In the genomic region with DNA sequence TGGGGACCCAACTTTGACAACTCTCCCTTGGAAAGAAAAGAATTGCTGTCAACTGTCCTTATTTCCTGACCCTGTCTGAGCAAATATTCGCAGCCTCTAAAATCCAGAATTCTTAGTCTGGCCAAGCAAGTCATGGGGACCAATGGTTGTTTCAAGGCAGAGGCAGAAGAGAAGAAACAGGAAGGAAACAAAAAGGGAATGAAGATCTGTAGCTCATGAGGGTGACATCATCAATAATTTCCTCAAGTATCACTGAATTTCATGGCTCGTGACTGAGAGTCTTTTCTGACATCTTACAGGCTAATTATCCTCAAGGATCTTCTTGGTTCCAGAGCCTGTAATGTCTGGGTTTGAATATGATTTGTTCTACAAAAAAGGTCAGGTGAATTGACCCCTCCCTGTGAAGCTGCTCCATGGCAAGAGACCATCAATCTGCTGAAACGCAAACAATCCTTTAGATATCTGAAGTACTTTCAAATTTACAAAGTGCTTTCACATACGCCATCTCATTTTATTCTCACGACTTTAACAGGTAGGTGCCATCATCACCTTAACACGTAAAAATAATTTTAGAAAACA, we compare ENCODE assay signal across 10 cellular contexts. TPM values are rescaled to one million over a fixed set of nuclear protein-coding genes. Genes with fewer than 3 reads are reported as not detected.
DNase-seq lines count a peak whose midpoint lies in the region; ATAC-seq and TF ChIP-seq lines count a peak whose summit lies in the region.
"Had no signal": no experiment of that assay in that cellular context is flagged by ENCODE, and none has a peak within 500 bp of the region (broad histone marks: within the 10 kb centered on the region; RNA-seq: fewer than 3 reads in every experiment).

No MANE protein-coding gene starts in this region.

- peaks cover 3% of the 10 kb centered on the region for H3K27me3 Mint-ChIP-seq in type B pancreatic cell

- H3K9me3 ChIP-seq in heart left ventricle: no peaks in the 10 kb centered on the region
- no peaks in the 10 kb centered on the region for H3K9me3 ChIP-seq in heart right ventricle
- no peaks in the 10 kb centered on the region for H3K9me3 ChIP-seq in Panc1 (ENCODE audit: control insufficient read depth, insufficient read depth, low read depth, low read length)
- H3K9me3 ChIP-seq: Peyer's patch had no signal

- peak overlapping the region; percentile 89 for H3K27ac Mint-ChIP-seq in type B pancreatic cell

- TF ChIP-seq CTCF in heart left ventricle (IDR thresholded peaks at IDR 0.05): no peak
- TF ChIP-seq CTCF in heart right ventricle (IDR thresholded peaks at IDR 0.05): no peak
- TF ChIP-seq CTCF in Panc1 (IDR thresholded peaks at IDR 0.05): no peak
- TF ChIP-seq CTCF in epithelial cell of esophagus (IDR thresholded peaks at IDR 0.05; ENCODE audit: insufficient read depth, low read depth, low read length, missing control alignments): no peak
- no peak for TF ChIP-seq CTCF in type B pancreatic cell (conservative IDR thresholded peaks at IDR 0.05)

- POLR2A ChIA-PET in Panc1 (lab: Charles Lee): no interaction called here

- peaks cover 42% of the 10 kb centered on the region for H3K4me1 Mint-ChIP-seq in type B pancreatic cell (ENCODE audit: unreplicated experiment)

- H3K27me3 ChIP-seq in heart left ventricle (no peaks in the 10 kb centered on the region), heart right ventricle (no peaks in the 10 kb centered on the region), Panc1 (ENCODE audit: control insufficient read depth, insufficient read depth, low read length) (no peaks in the 10 kb centered on the region)
- H3K27me3 ChIP-seq: Peyer's patch had no signal

- BruUV-seq in Panc1 (replicated peaks; lab: Mats Ljungman, UMichigan): no TSS peak

- H3K36me3 ChIP-seq in heart left ventricle: peaks cover 0 to 6% (median 0%) of the 10 kb centered on the region in 9 donors
- H3K36me3 ChIP-seq in heart right ventricle: no peaks in the 10 kb centered on the region
- peaks cover 6% of the 10 kb centered on the region for H3K36me3 ChIP-seq in Panc1 (ENCODE audit: control insufficient read depth, insufficient read depth, low read length)
- H3K36me3 ChIP-seq: Peyer's patch had no signal

- no peak for TF ChIP-seq POLR2A in heart left ventricle (IDR thresholded peaks at IDR 0.05)

- ATAC-seq in heart left ventricle (no peak), heart right ventricle (no peak), Panc1 (no peak), HG02642 (IDR thresholded peaks at IDR 0.05; ENCODE audit: poor library complexity, unreplicated experiment) (no peak)

- H3K9me3 Mint-ChIP-seq in type B pancreatic cell: no peaks in the 10 kb centered on the region

- in situ Hi-C loops in Panc1 (cut with HindIII; ENCODE audit: low pct_unique_long_range_greater_than_20kb, low sequenced_read_pairs): no loop called here

- H3K4me1 ChIP-seq in heart left ventricle: peaks cover 3 to 73% (median 40%) of the 10 kb centered on the region in 12 donors
- peaks cover 2 to 71% (median 64%) of the 10 kb centered on the region in 9 donors for H3K4me1 ChIP-seq in heart right ventricle
- peaks cover 58% of the 10 kb centered on the region for H3K4me1 ChIP-seq in Panc1 (ENCODE audit: control insufficient read depth, insufficient read depth, low read length)

- intact Hi-C loops in heart left ventricle (cut with DNase I) (loop anchor here in 9 of 10 donors (5.0 to 10.0 kb wide), 8 partner anchors 33 to 227 kb away; no protein-coding TSS in a partner anchor), heart right ventricle (cut with DNase I) (loop anchor here (5.0 to 10.0 kb wide), 8 partner anchors 46 to 208 kb away; no protein-coding TSS in a partner anchor), Panc1 (cut with micrococcal nuclease; ENCODE audit: unreplicated experiment) (no loop called here)

- DNase-seq in heart left ventricle (no peak), heart right ventricle (no peak), Panc1 (ENCODE audit: low read depth, low spot score) (no peak), epithelial cell of esophagus (ENCODE audit: low read depth) (peak; percentile 35), type B pancreatic cell (ENCODE audit: extremely low spot score, unreplicated experiment) (no peak), NCI-H2107 (lab: John Stamatoyannopoulos, UW) (no peak), SKM-1 (lab: John Stamatoyannopoulos, UW; ENCODE audit: unreplicated experiment) (no peak)
- DNase-seq: GDM1, Peyer's patch had no signal

- CTCF ChIA-PET in Panc1 (lab: Charles Lee): no interaction called here

- H3K27ac ChIP-seq in heart left ventricle: peak overlapping the region in 7 of 12 donors; percentile 4 to 97 (median 91)
- H3K27ac ChIP-seq in heart right ventricle: peak overlapping the region in 3 of 10 donors; percentile 10 to 91 (median 89)
- peak overlapping the region; percentile 97 for H3K27ac ChIP-seq in Panc1 (ENCODE audit: low read length)

- peaks cover 26% of the 10 kb centered on the region for H3K36me3 Mint-ChIP-seq in type B pancreatic cell

- 38 to 55% (median 47%) methylated on average over 6 of the region's 6 CpGs for WGBS in heart left ventricle, 4 donors
- 47 to 57% methylated on average over 6 of the region's 6 CpGs for WGBS in heart right ventricle, 2 donors

- H3K4me3 ChIP-seq in heart left ventricle (peak overlapping the region in 4 of 12 donors; percentile 85 to 91 (median 88)), heart right ventricle (peak overlapping the region in 3 of 10 donors; percentile 84 to 94 (median 88)), Panc1 (ENCODE audit: low read depth in 2 of 2, low read length in 2 of 2) (peak overlapping the region; percentile 94 to 97; a peak in 3 of 4 replicates), epithelial cell of esophagus (ENCODE audit: low read length) (no peak overlapping the region)

- peak overlapping the region; percentile 99 for H3K4me3 Mint-ChIP-seq in type B pancreatic cell

RNA-seq across cellular contexts. Expression of a gene that starts 5.8 kb away (rescaled TPM):
- total RNA-seq in heart left ventricle (10 to 100 TPM; 11.9 to 40.5 (median 20.8) TPM), heart right ventricle (10 to 100 TPM; 12.9 to 31.5 (median 16.8) TPM), Panc1 (2021; ENCODE audit: unreplicated experiment) (57.4 TPM), type B pancreatic cell (ENCODE audit: low replicate concordance) (51.9 and 68.5 TPM in 2 replicates)
- polyA plus RNA-seq in heart left ventricle (1 to 10 TPM; 2.2 to 7.5 TPM), heart right ventricle (1 to 10 TPM; 2.6 to 3.0 TPM)
- 8.6 TPM for polyA plus RNA-seq in Panc1 (2012; ENCODE audit: insufficient read length)
